22 cellular contexts compared by ENCODE assay signal in the genomic region with DNA sequence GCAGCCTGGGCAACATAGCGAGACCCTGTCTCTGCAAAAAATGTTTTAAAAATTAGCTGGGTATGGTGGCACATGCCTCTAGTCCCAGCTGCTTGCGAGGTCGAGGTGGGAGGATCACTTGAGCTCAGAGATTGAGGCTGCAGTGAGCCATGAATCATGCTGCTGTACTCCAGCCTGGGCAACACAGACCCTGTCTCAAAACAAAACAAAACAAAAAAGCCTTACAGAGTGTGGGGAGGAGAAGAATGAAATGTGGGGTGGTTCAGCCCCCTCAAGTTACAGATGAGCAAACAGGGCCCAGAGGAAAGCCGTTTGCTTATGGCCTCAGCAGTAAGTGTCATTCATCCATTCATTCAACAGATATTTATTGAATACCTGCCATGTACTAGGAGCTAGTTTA. TPM values are rescaled to one million over a fixed set of nuclear protein-coding genes. Genes with fewer than 3 reads are reported as not detected.
DNase-seq lines count a peak whose midpoint lies in the region; ATAC-seq and TF ChIP-seq lines count a peak whose summit lies in the region.
"Had no signal": no experiment of that assay in that cellular context is flagged by ENCODE, and none has a peak within 500 bp of the region (broad histone marks: within the 10 kb centered on the region; RNA-seq: fewer than 3 reads in every experiment).

No MANE protein-coding gene starts in this region.

- in situ Hi-C loops in GM13977 (cut with MboI; ENCODE audit: low pct_unique_long_range_greater_than_20kb, low sequenced_read_pairs, unreplicated experiment): no loop called here

- H3K4me1 Mint-ChIP-seq in activated T-cell treated with anti-CD3 and anti-CD28 coated beads, Interleukin-2, amount 50 U/mL, for 24 hours (ENCODE audit: low read depth): peaks cover 35% of the 10 kb centered on the region
- peaks cover 17% of the 10 kb centered on the region for H3K4me1 Mint-ChIP-seq in activated CD4-positive, alpha-beta memory T cell treated with anti-CD3 and anti-CD28 coated beads, Interleukin-2, amount 10 ng/mL, durations not matched to agents 7 days and 5 days
- H3K4me1 Mint-ChIP-seq in endothelial cell (ENCODE audit: unreplicated experiment): no peaks in the 10 kb centered on the region

- H3K27ac Mint-ChIP-seq in activated T-cell treated with anti-CD3 and anti-CD28 coated beads, Interleukin-2, amount 50 U/mL, for 24 hours: peak overlapping the region; percentile 85
- H3K27ac Mint-ChIP-seq in activated CD4-positive, alpha-beta memory T cell treated with anti-CD3 and anti-CD28 coated beads, Interleukin-2, amount 10 ng/mL, durations not matched to agents 7 days and 5 days: peak overlapping the region; percentile 32
- H3K27ac Mint-ChIP-seq in endothelial cell (ENCODE audit: unreplicated experiment): no peak overlapping the region
- H3K27ac Mint-ChIP-seq: dendritic cell treated with granulocyte-macrophage colony-stimulating factor and Interleukin-4, amounts not matched to agents 40 ng/mL and 50 ng/mL, for 4 days had no signal

- no peak overlapping the region for H3K4me3 ChIP-seq in mucosa of descending colon
- H3K4me3 ChIP-seq: ascending aorta, esophagus muscularis mucosa, stomach, vagina had no signal

- ATAC-seq in mucosa of descending colon: no peak
- ATAC-seq: CD8-positive, alpha-beta T cell; left lobe of liver had no signal

- POLR2A ChIA-PET in activated CD4-positive, alpha-beta memory T cell treated with anti-CD3 and anti-CD28 coated beads, Interleukin-2, amount 10 ng/mL, durations not matched to agents 7 days and 5 days (lab: Charles Lee): interaction anchor here (1.1 to 2.9 kb wide), 5 partner anchors 14 to 218 kb away, joined by 3 to 14 read pairs (median 3); no protein-coding TSS in a partner anchor

- peaks cover 99% of the 10 kb centered on the region for H3K36me3 Mint-ChIP-seq in activated T-cell treated with anti-CD3 and anti-CD28 coated beads, Interleukin-2, amount 50 U/mL, for 24 hours (ENCODE audit: low read depth)
- H3K36me3 Mint-ChIP-seq in activated CD4-positive, alpha-beta memory T cell treated with anti-CD3 and anti-CD28 coated beads, Interleukin-2, amount 10 ng/mL, durations not matched to agents 7 days and 5 days (ENCODE audit: low read depth): peaks cover 76% of the 10 kb centered on the region
- peaks cover 16% of the 10 kb centered on the region for H3K36me3 Mint-ChIP-seq in endothelial cell (ENCODE audit: low read depth, unreplicated experiment)

- no peak for DNase-seq in activated T-cell treated with anti-CD3 and anti-CD28 coated beads, Interleukin-2, amount 50 U/mL, for 24 hours
- no peak for DNase-seq in activated T-cell treated with anti-CD3 and anti-CD28 coated beads, Interleukin-2, amount 50 U/mL, for 1 hour
- DNase-seq in activated CD4-positive, alpha-beta memory T cell treated with anti-CD3 and anti-CD28 coated beads, Interleukin-2, amount 10 ng/mL, durations not matched to agents 7 days and 5 days: no peak
- DNase-seq in endothelial cell (ENCODE audit: low spot score) (no peak), renal cortical epithelial cell (ENCODE audit: low read depth) (peak; percentile 31), GM13977 (ENCODE audit: low spot score) (no peak), mucosa of descending colon (no peak), NCI-H526 treated with DMSO at 0.1 percent for 48 hours (lab: John Stamatoyannopoulos, UW) (no peak)
- DNase-seq: CD8-positive, alpha-beta T cell; GOT3; NCI-H1048; NCI-H2107; NCI-H82; RPMI8226; stomach; WERI-Rb-1 had no signal

- H3K9me3 ChIP-seq in mucosa of descending colon: no peaks in the 10 kb centered on the region
- H3K9me3 ChIP-seq: ascending aorta, esophagus muscularis mucosa, stomach, vagina had no signal

- no peaks in the 10 kb centered on the region for H3K4me1 ChIP-seq in mucosa of descending colon (ENCODE audit: low read depth)
- H3K4me1 ChIP-seq: ascending aorta, parathyroid adenoma, vagina had no signal

- H3K4me3 Mint-ChIP-seq in activated T-cell treated with anti-CD3 and anti-CD28 coated beads, Interleukin-2, amount 50 U/mL, for 24 hours: no peak overlapping the region
- H3K4me3 Mint-ChIP-seq in activated CD4-positive, alpha-beta memory T cell treated with anti-CD3 and anti-CD28 coated beads, Interleukin-2, amount 10 ng/mL, durations not matched to agents 7 days and 5 days: no peak overlapping the region
- H3K4me3 Mint-ChIP-seq in endothelial cell (ENCODE audit: unreplicated experiment): peak overlapping the region; percentile 33
- H3K4me3 Mint-ChIP-seq: CD8-positive, alpha-beta T cell; dendritic cell treated with granulocyte-macrophage colony-stimulating factor and Interleukin-4, amounts not matched to agents 40 ng/mL and 50 ng/mL, for 4 days had no signal

- TF ChIP-seq CTCF in endothelial cell (IDR thresholded peaks at IDR 0.05; ENCODE audit: unreplicated experiment) (no peak), GM13977 (IDR thresholded peaks at IDR 0.05; ENCODE audit: extremely low read depth, insufficient read depth, missing control alignments) (no peak), mucosa of descending colon (IDR thresholded peaks at IDR 0.05) (no peak)

- CTCF ChIA-PET in activated CD4-positive, alpha-beta memory T cell treated with anti-CD3 and anti-CD28 coated beads, Interleukin-2, amount 10 ng/mL, durations not matched to agents 7 days and 5 days (lab: Charles Lee): interaction anchor here (1.5 to 1.8 kb wide), 2 partner anchors 30 to 70 kb away, joined by 6 read pairs; no protein-coding TSS in a partner anchor

- no peaks in the 10 kb centered on the region for H3K9me3 Mint-ChIP-seq in activated T-cell treated with anti-CD3 and anti-CD28 coated beads, Interleukin-2, amount 50 U/mL, for 24 hours
- H3K9me3 Mint-ChIP-seq in activated CD4-positive, alpha-beta memory T cell treated with anti-CD3 and anti-CD28 coated beads, Interleukin-2, amount 10 ng/mL, durations not matched to agents 7 days and 5 days: no peaks in the 10 kb centered on the region
- H3K9me3 Mint-ChIP-seq in endothelial cell (ENCODE audit: unreplicated experiment): no peaks in the 10 kb centered on the region
- H3K9me3 Mint-ChIP-seq: CD8-positive, alpha-beta T cell; dendritic cell treated with granulocyte-macrophage colony-stimulating factor and Interleukin-4, amounts not matched to agents 40 ng/mL and 50 ng/mL, for 4 days had no signal

- intact Hi-C loops in mucosa of descending colon (cut with DNase I, micrococcal nuclease): no loop called here

- no peaks in the 10 kb centered on the region for H3K27me3 Mint-ChIP-seq in activated T-cell treated with anti-CD3 and anti-CD28 coated beads, Interleukin-2, amount 50 U/mL, for 24 hours
- no peaks in the 10 kb centered on the region for H3K27me3 Mint-ChIP-seq in activated CD4-positive, alpha-beta memory T cell treated with anti-CD3 and anti-CD28 coated beads, Interleukin-2, amount 10 ng/mL, durations not matched to agents 7 days and 5 days
- H3K27me3 Mint-ChIP-seq in endothelial cell (ENCODE audit: unreplicated experiment): peaks cover 2% of the 10 kb centered on the region
- H3K27me3 Mint-ChIP-seq: dendritic cell treated with granulocyte-macrophage colony-stimulating factor and Interleukin-4, amounts not matched to agents 40 ng/mL and 50 ng/mL, for 4 days had no signal

- H3K36me3 ChIP-seq in mucosa of descending colon (ENCODE audit: low read depth): peaks cover 12% of the 10 kb centered on the region
- H3K36me3 ChIP-seq: ascending aorta, vagina had no signal

RNA-seq across cellular contexts. Expression of gene RPS6KA1, which starts 40.7 kb away (rescaled TPM):
- total RNA-seq in activated CD4-positive, alpha-beta memory T cell treated with anti-CD3 and anti-CD28 coated beads, Interleukin-2, amount 10 ng/mL, durations not matched to agents 7 days and 5 days: 100 to 1,000 TPM; 170 to 175 TPM
- total RNA-seq in endothelial cell (ENCODE audit: unreplicated experiment) (25.3 TPM), renal cortical epithelial cell (81.5 and 105 TPM in 2 replicates), mucosa of descending colon (100 to 1,000 TPM in 2 of 3 donors, 10 to 100 TPM in 1; 81.4 to 183 (median 146) TPM)
